In genomic region chr6:75748743-75749538, GRCh38 we compare ENCODE assay signal across 8 cellular contexts. TPM values are rescaled to one million over a fixed set of nuclear protein-coding genes. Genes with fewer than 3 reads are reported as not detected.
DNase-seq lines count a peak whose midpoint lies in the region; ATAC-seq and TF ChIP-seq lines count a peak whose summit lies in the region.

Gene MYO6 (plus strand): TSS chr6:75749239. CDS start chr6:75817548, 68,309 bp downstream.

- H3K9me2 ChIP-seq in PC-3 (replicated peaks; ENCODE audit: low read length) = no peaks in the 10 kb centered on the region

- POLR2A ChIA-PET in CD4-positive, alpha-beta T cell (lab: Charles Lee) = no interaction called here
- POLR2A ChIA-PET in PC-3 (lab: Charles Lee; ENCODE audit: unreplicated experiment) = no interaction called here

- peak within 1 kb of the TSS; percentile 80 for H3K9ac ChIP-seq in PC-3 (ENCODE audit: low read length)

- H3K9me3 ChIP-seq in CD4-positive, alpha-beta T cell (ENCODE audit: control insufficient read depth, low read length) = no peaks in the 10 kb centered on the region
- no peaks in the 10 kb centered on the region for H3K9me3 ChIP-seq in PC-3 (ENCODE audit: low read length)
- no peaks in the 10 kb centered on the region for H3K9me3 ChIP-seq in neuron (ENCODE audit: low read length)

- peaks cover 5% of the 10 kb centered on the region for H3K36me3 Mint-ChIP-seq in CD4-positive, alpha-beta T cell (ENCODE audit: low read depth)
- no peaks in the 10 kb centered on the region for H3K36me3 Mint-ChIP-seq in activated naive CD4-positive, alpha-beta T cell treated with anti-CD3 and anti-CD28 coated beads, Interleukin-2, amount 10 ng/mL, durations not matched to agents 7 days and 5 days
- peaks cover 4% of the 10 kb centered on the region for H3K36me3 Mint-ChIP-seq in type B pancreatic cell

- peak within 1 kb of the TSS; percentile 96 for H3K4me3 Mint-ChIP-seq in CD4-positive, alpha-beta T cell
- peak within 1 kb of the TSS; percentile 88 for H3K4me3 Mint-ChIP-seq in activated naive CD4-positive, alpha-beta T cell treated with anti-CD3 and anti-CD28 coated beads, Interleukin-2, amount 10 ng/mL, durations not matched to agents 7 days and 5 days
- peak within 1 kb of the TSS; percentile 97 for H3K4me3 Mint-ChIP-seq in type B pancreatic cell

- H4K20me1 ChIP-seq in PC-3 (ENCODE audit: low read length) = no peaks in the 10 kb centered on the region

- peaks cover 54% of the 10 kb centered on the region for H3K27me3 ChIP-seq in CD4-positive, alpha-beta T cell (ENCODE audit: control insufficient read depth, insufficient read depth, low read length)
- no peaks in the 10 kb centered on the region for H3K27me3 ChIP-seq in PC-3 (ENCODE audit: low read length)
- no peaks in the 10 kb centered on the region for H3K27me3 ChIP-seq in neuron (ENCODE audit: insufficient read depth, low read length)

- H3K9me3 Mint-ChIP-seq in CD4-positive, alpha-beta T cell = no peaks in the 10 kb centered on the region
- H3K9me3 Mint-ChIP-seq in activated naive CD4-positive, alpha-beta T cell treated with anti-CD3 and anti-CD28 coated beads, Interleukin-2, amount 10 ng/mL, durations not matched to agents 7 days and 5 days = no peaks in the 10 kb centered on the region
- no peaks in the 10 kb centered on the region for H3K9me3 Mint-ChIP-seq in type B pancreatic cell

- intact Hi-C loops in CD4-positive, alpha-beta T cell (cut with DNase I, micrococcal nuclease) = no loop called here
- intact Hi-C loops in PC-3 (cut with micrococcal nuclease) = loop anchor here (2.0 kb wide), 1 partner anchor 100 kb away; no protein-coding TSS in a partner anchor

- peak within 1 kb of the TSS; percentile 90 for H3K4me2 ChIP-seq in PC-3 (ENCODE audit: low read length)

- ATAC-seq in CD4-positive, alpha-beta T cell (ENCODE audit: poor library complexity) = peak; percentile 66
- ATAC-seq in GM19328 (IDR thresholded peaks at IDR 0.05; ENCODE audit: unreplicated experiment) (peak; percentile 79), HG03432 (IDR thresholded peaks at IDR 0.05; ENCODE audit: unreplicated experiment) (peak; percentile 87), PC-3 (peak; percentile 76)

- H3F3A ChIP-seq in PC-3 (ENCODE audit: low read length, unreplicated experiment) = peaks cover 5% of the 10 kb centered on the region

- no peaks in the 10 kb centered on the region for H3K36me3 ChIP-seq in PC-3 (ENCODE audit: low read depth, low read length)
- H3K36me3 ChIP-seq in neuron (ENCODE audit: insufficient read depth, low read length) = no peaks in the 10 kb centered on the region

- peaks cover 79% of the 10 kb centered on the region for H3K27me3 Mint-ChIP-seq in CD4-positive, alpha-beta T cell
- H3K27me3 Mint-ChIP-seq in activated naive CD4-positive, alpha-beta T cell treated with anti-CD3 and anti-CD28 coated beads, Interleukin-2, amount 10 ng/mL, durations not matched to agents 7 days and 5 days = peaks cover 59% of the 10 kb centered on the region
- no peaks in the 10 kb centered on the region for H3K27me3 Mint-ChIP-seq in type B pancreatic cell

- DNase-seq in CD4-positive, alpha-beta T cell = peak in 8 of 10 experiments; percentile 0 to 42 (median 14)
- peak; percentile 68 for DNase-seq in PC-3
- peak; percentile 56 for DNase-seq in activated naive CD4-positive, alpha-beta T cell treated with anti-CD3 and anti-CD28 coated beads, Interleukin-2, amount 10 ng/mL, durations not matched to agents 7 days and 5 days
- DNase-seq in globus pallidus (ENCODE audit: low spot score) = peak; percentile 81
- DNase-seq in type B pancreatic cell (ENCODE audit: extremely low spot score, unreplicated experiment) = peak; percentile 83

- no TSS peak for BruUV-seq in PC-3 (replicated peaks; lab: Mats Ljungman, UMichigan)

- H3K4me1 ChIP-seq in PC-3 (ENCODE audit: insufficient read depth, low read length) (peaks cover 30% of the 10 kb centered on the region), neuron (ENCODE audit: insufficient read depth, low read length) (peaks cover 8% of the 10 kb centered on the region)

- H3K4me3 ChIP-seq in PC-3 (ENCODE audit: low read length) (peak within 1 kb of the TSS; percentile 98), neuron (ENCODE audit: low read length) (peak within 1 kb of the TSS; percentile 88)

- H3K27ac Mint-ChIP-seq in CD4-positive, alpha-beta T cell = no peak within 1 kb of the TSS
- H3K27ac Mint-ChIP-seq in activated naive CD4-positive, alpha-beta T cell treated with anti-CD3 and anti-CD28 coated beads, Interleukin-2, amount 10 ng/mL, durations not matched to agents 7 days and 5 days = no peak within 1 kb of the TSS
- peak within 1 kb of the TSS; percentile 94 for H3K27ac Mint-ChIP-seq in type B pancreatic cell

- peaks cover 45% of the 10 kb centered on the region for H3K79me2 ChIP-seq in PC-3 (ENCODE audit: low read length)

- TF ChIP-seq CTCF in CD4-positive, alpha-beta T cell (IDR thresholded peaks at IDR 0.05) = no peak
- TF ChIP-seq CTCF in PC-3 (conservative IDR thresholded peaks at IDR 0.05; ENCODE audit: low read depth, low read length) = no peak
- no peak for TF ChIP-seq CTCF in type B pancreatic cell (conservative IDR thresholded peaks at IDR 0.05)

- H3K27ac ChIP-seq in CD4-positive, alpha-beta T cell (ENCODE audit: low read depth, low read length) = no peak within 1 kb of the TSS
- H3K27ac ChIP-seq in PC-3 (ENCODE audit: low read length) = peak within 1 kb of the TSS; percentile 88

- peaks cover 10% of the 10 kb centered on the region for H3K4me1 Mint-ChIP-seq in CD4-positive, alpha-beta T cell (ENCODE audit: low read depth)
- peaks cover 17% of the 10 kb centered on the region for H3K4me1 Mint-ChIP-seq in activated naive CD4-positive, alpha-beta T cell treated with anti-CD3 and anti-CD28 coated beads, Interleukin-2, amount 10 ng/mL, durations not matched to agents 7 days and 5 days
- H3K4me1 Mint-ChIP-seq in type B pancreatic cell (ENCODE audit: unreplicated experiment) = peaks cover 28% of the 10 kb centered on the region

- CTCF ChIA-PET in CD4-positive, alpha-beta T cell (lab: Charles Lee) = no interaction called here
- CTCF ChIA-PET in PC-3 (lab: Charles Lee) = no interaction called here
- CTCF ChIA-PET in activated naive CD4-positive, alpha-beta T cell treated with anti-CD3 and anti-CD28 coated beads, Interleukin-2, amount 10 ng/mL, durations not matched to agents 7 days and 5 days (lab: Charles Lee) = no interaction called here

- peak within 1 kb of the TSS; percentile 98 for H2AFZ ChIP-seq in PC-3 (ENCODE audit: low read length)
- H2AFZ ChIP-seq in neuron (ENCODE audit: low read depth, low read length) = peak within 1 kb of the TSS; percentile 79

RNA-seq across cellular contexts. Expression of gene MYO6, which starts in this region (rescaled TPM):
- 1 to 10 TPM in 1 of 2 experiments, under 1 TPM in 1; 0.85 to 1.1 TPM for total RNA-seq in CD4-positive, alpha-beta T cell
- 10.2 and 13.8 TPM in 2 replicates for total RNA-seq in PC-3 (2014; rRNA removed)
- total RNA-seq in type B pancreatic cell (ENCODE audit: low replicate concordance) = 46.7 and 110 TPM in 2 replicates

Comparison
In these comparisons a context has a peak if more than half of its experiments do, and no peak if none do; other contexts are left out.
1. DNase-seq: peak in every context shown above with its lines; median percentile 83 in type B pancreatic cell; 81 in globus pallidus; 68 in PC-3; 56 in activated naive CD4-positive, alpha-beta T cell treated with anti-CD3 and anti-CD28 coated beads, Interleukin-2, amount 10 ng/mL, durations not matched to agents 7 days and 5 days; 14 in CD4-positive, alpha-beta T cell.